15 cellular contexts compared by ENCODE assay signal in genomic region chr20:11350126-11351005, GRCh38.
A peak's percentile ranks its signal among the peaks of the same experiment; 100 is the strongest.
DNase-seq lines count a peak whose midpoint lies in the region; ATAC-seq, FAIRE-seq and TF ChIP-seq lines count a peak whose summit lies in the region.
"Had no signal": no experiment of that assay in that cellular context is flagged by ENCODE, and none has a peak within 500 bp of the region (broad histone marks: within the 10 kb centered on the region; RNA-seq: fewer than 3 reads in every experiment).

No MANE protein-coding gene starts in this region.

- intact Hi-C loops in left colon (cut with DNase I, micrococcal nuclease): no loop called here
- intact Hi-C loops in activated T-helper 1 cell treated with anti-CD3 and anti-CD28 coated beads, Interleukin-12 subunit alpha, Interleukin-12 subunit beta, Interleukin-2, Interleukin-4 antibody, amounts not matched to agents 30 ng/mL and 10 ng/mL and 1 ng/mL, durations not matched to agents 14 hours and 24 hours and 36 hours (cut with micrococcal nuclease): no loop called here

- H3K4me3 ChIP-seq in bronchial epithelial cell (ENCODE audit: low read depth, low read length): no peak overlapping the region
- H3K4me3 ChIP-seq in effector memory CD4-positive, alpha-beta T cell (ENCODE audit: insufficient read depth, low read depth, low read length, poor library complexity, severe bottlenecking): no peak overlapping the region
- H3K4me3 ChIP-seq: GM12878 had no signal

- no peak overlapping the region for H3K4me3 Mint-ChIP-seq in activated T-helper 1 cell treated with anti-CD3 and anti-CD28 coated beads, Interleukin-12 subunit alpha, Interleukin-12 subunit beta, Interleukin-2, Interleukin-4 antibody, amounts not matched to agents 30 ng/mL and 10 ng/mL and 1 ng/mL, durations not matched to agents 14 hours and 24 hours and 36 hours
- H3K4me3 Mint-ChIP-seq: activated naive CD8-positive, alpha-beta T cell treated with anti-CD3 and anti-CD28 coated beads for 36 hours; CD4-positive, alpha-beta memory T cell had no signal

- no peak for FAIRE-seq in bronchial epithelial cell (lab: Jason Lieb, UNC)
- FAIRE-seq: GM12878 had no signal

- TF ChIP-seq CTCF in bronchial epithelial cell (IDR thresholded peaks at IDR 0.05; ENCODE audit: insufficient read depth, low read length, severe bottlenecking): peak; percentile 40

- H3K9me3 Mint-ChIP-seq in activated T-helper 1 cell treated with anti-CD3 and anti-CD28 coated beads, Interleukin-12 subunit alpha, Interleukin-12 subunit beta, Interleukin-2, Interleukin-4 antibody, amounts not matched to agents 30 ng/mL and 10 ng/mL and 1 ng/mL, durations not matched to agents 14 hours and 24 hours and 36 hours: peaks cover 7% of the 10 kb centered on the region
- H3K9me3 Mint-ChIP-seq: activated naive CD8-positive, alpha-beta T cell treated with anti-CD3 and anti-CD28 coated beads for 36 hours had no signal

- ATAC-seq in left colon (peak; percentile 22), GM18498 (IDR thresholded peaks at IDR 0.05; ENCODE audit: unreplicated experiment) (no peak)
- ATAC-seq: GM12878 had no signal

- no peak overlapping the region for H3K27ac Mint-ChIP-seq in activated T-helper 1 cell treated with anti-CD3 and anti-CD28 coated beads, Interleukin-12 subunit alpha, Interleukin-12 subunit beta, Interleukin-2, Interleukin-4 antibody, amounts not matched to agents 30 ng/mL and 10 ng/mL and 1 ng/mL, durations not matched to agents 14 hours and 24 hours and 36 hours
- H3K27ac Mint-ChIP-seq: activated naive CD8-positive, alpha-beta T cell treated with anti-CD3 and anti-CD28 coated beads for 36 hours; CD4-positive, alpha-beta memory T cell had no signal

- DNase-seq in AG08395 (ENCODE audit: low spot score) (peak; percentile 40), LHCN-M2 (ENCODE audit: low read depth) (peak; percentile 32), bronchial epithelial cell (ENCODE audit: low read depth) (peak; percentile 100), left colon (no peak), NCI-H128 (lab: John Stamatoyannopoulos, UW; ENCODE audit: unreplicated experiment) (no peak)
- no peak for DNase-seq in effector memory CD4-positive, alpha-beta T cell
- no peak for DNase-seq in activated T-helper 1 cell treated with anti-CD3 and anti-CD28 coated beads, Interleukin-12 subunit alpha, Interleukin-12 subunit beta, Interleukin-2, Interleukin-4 antibody, amounts not matched to agents 30 ng/mL and 10 ng/mL and 1 ng/mL, durations not matched to agents 14 hours and 24 hours and 36 hours (ENCODE audit: low spot score)
- DNase-seq: activated CD4-positive, alpha-beta T cell treated with anti-CD3 and anti-CD28 coated beads, Interleukin-2, amount 50 U/mL, for 4 hours; activated naive CD8-positive, alpha-beta T cell treated with anti-CD3 and anti-CD28 coated beads for 36 hours; CD4-positive, alpha-beta memory T cell; erythroblast; NCI-H446 treated with DMSO at 0.1 percent for 48 hours; SK-N-SH had no signal

- H3K27me3 ChIP-seq in bronchial epithelial cell (ENCODE audit: control insufficient read depth, insufficient read depth, low read length): no peaks in the 10 kb centered on the region
- no peaks in the 10 kb centered on the region for H3K27me3 ChIP-seq in effector memory CD4-positive, alpha-beta T cell (replicated peaks; ENCODE audit: control insufficient read depth, insufficient read depth, low read length, poor library complexity, severe bottlenecking)

- H3K36me3 Mint-ChIP-seq in activated T-helper 1 cell treated with anti-CD3 and anti-CD28 coated beads, Interleukin-12 subunit alpha, Interleukin-12 subunit beta, Interleukin-2, Interleukin-4 antibody, amounts not matched to agents 30 ng/mL and 10 ng/mL and 1 ng/mL, durations not matched to agents 14 hours and 24 hours and 36 hours (ENCODE audit: low read depth): no peaks in the 10 kb centered on the region
- H3K36me3 Mint-ChIP-seq: activated naive CD8-positive, alpha-beta T cell treated with anti-CD3 and anti-CD28 coated beads for 36 hours; CD4-positive, alpha-beta memory T cell had no signal

- no peaks in the 10 kb centered on the region for H3K9me3 ChIP-seq in effector memory CD4-positive, alpha-beta T cell (ENCODE audit: control insufficient read depth, low read length)
- H3K9me3 ChIP-seq: SK-N-SH had no signal

- no peak overlapping the region for H3K27ac ChIP-seq in effector memory CD4-positive, alpha-beta T cell (ENCODE audit: insufficient read depth, low read length, poor library complexity, severe bottlenecking)

- H3K4me1 ChIP-seq in effector memory CD4-positive, alpha-beta T cell (ENCODE audit: control insufficient read depth, insufficient read depth, low read length, poor library complexity, severe bottlenecking): no peaks in the 10 kb centered on the region

- no peaks in the 10 kb centered on the region for H3K27me3 Mint-ChIP-seq in activated T-helper 1 cell treated with anti-CD3 and anti-CD28 coated beads, Interleukin-12 subunit alpha, Interleukin-12 subunit beta, Interleukin-2, Interleukin-4 antibody, amounts not matched to agents 30 ng/mL and 10 ng/mL and 1 ng/mL, durations not matched to agents 14 hours and 24 hours and 36 hours (ENCODE audit: insufficient read depth)
- H3K27me3 Mint-ChIP-seq: activated naive CD8-positive, alpha-beta T cell treated with anti-CD3 and anti-CD28 coated beads for 36 hours had no signal

- H3K36me3 ChIP-seq in bronchial epithelial cell (ENCODE audit: control insufficient read depth, insufficient read depth, low read length): no peaks in the 10 kb centered on the region
- no peaks in the 10 kb centered on the region for H3K36me3 ChIP-seq in effector memory CD4-positive, alpha-beta T cell (ENCODE audit: control insufficient read depth, insufficient read depth, low read length)

- H3K4me1 Mint-ChIP-seq in activated T-helper 1 cell treated with anti-CD3 and anti-CD28 coated beads, Interleukin-12 subunit alpha, Interleukin-12 subunit beta, Interleukin-2, Interleukin-4 antibody, amounts not matched to agents 30 ng/mL and 10 ng/mL and 1 ng/mL, durations not matched to agents 14 hours and 24 hours and 36 hours (ENCODE audit: low read depth): no peaks in the 10 kb centered on the region
- H3K4me1 Mint-ChIP-seq: activated naive CD8-positive, alpha-beta T cell treated with anti-CD3 and anti-CD28 coated beads for 36 hours; CD4-positive, alpha-beta memory T cell had no signal

Comparison
In these comparisons a context has a peak if more than half of its experiments do, and no peak if none do; other contexts are left out.
1. DNase-seq: peak in AG08395 (single experiment), LHCN-M2 (single experiment) and bronchial epithelial cell (single experiment); none in left colon (0 of 2), NCI-H128 (single experiment), effector memory CD4-positive, alpha-beta T cell (0 of 3) and activated T-helper 1 cell treated with anti-CD3 and anti-CD28 coated beads, Interleukin-12 subunit alpha, Interleukin-12 subunit beta, Interleukin-2, Interleukin-4 antibody, amounts not matched to agents 30 ng/mL and 10 ng/mL and 1 ng/mL, durations not matched to agents 14 hours and 24 hours and 36 hours (single experiment).